8 cellular contexts compared by ENCODE assay signal in the genomic region with DNA sequence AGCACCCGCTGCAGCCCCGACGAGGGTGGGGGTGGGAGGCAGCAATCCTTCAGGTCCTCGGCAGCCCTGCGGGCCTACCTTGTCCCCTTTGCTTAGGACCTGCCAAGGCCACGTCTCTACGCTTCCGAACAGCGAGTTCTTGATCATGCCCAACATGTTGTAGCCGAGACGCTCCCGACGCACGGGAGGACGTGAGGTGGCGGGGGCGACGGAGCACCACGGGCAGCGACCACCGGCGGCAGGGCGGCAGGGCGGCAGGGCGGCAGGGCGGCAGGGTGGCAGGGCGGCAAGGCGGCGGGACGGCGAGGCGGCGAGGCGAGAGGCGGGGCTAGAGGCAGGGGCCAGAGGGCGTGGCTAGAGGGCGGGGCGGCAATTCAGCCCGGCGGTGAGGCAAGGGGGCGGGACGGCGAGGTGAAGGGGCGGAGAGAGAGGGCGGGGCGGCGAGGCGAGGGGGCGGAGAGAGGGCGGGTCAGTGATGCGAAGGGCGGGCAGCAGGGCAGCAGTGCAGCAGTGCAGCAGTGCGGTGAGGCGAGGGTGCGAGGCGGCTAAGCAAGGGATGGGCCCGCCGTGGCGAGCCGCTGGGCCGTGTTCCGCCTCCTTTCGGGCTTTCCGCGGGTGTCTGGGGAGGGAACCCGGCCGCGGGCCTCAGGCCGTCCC. TPM values are rescaled to one million over a fixed set of nuclear protein-coding genes. Genes with fewer than 3 reads are reported as not detected.
DNase-seq lines count a peak whose midpoint lies in the region; ATAC-seq, FAIRE-seq and TF ChIP-seq lines count a peak whose summit lies in the region.

HEBP1 (minus strand) TSS at position 307 of the 657 bp plus-strand sequence; CDS start at position 156, 151 bp downstream.

- H3K27me3 Mint-ChIP-seq in activated T-cell treated with anti-CD3 and anti-CD28 coated beads, Interleukin-2, amount 50 U/mL, for 72 hours (ENCODE audit: low read depth) = peaks cover 9% of the 10 kb centered on the region

- FAIRE-seq in D721Med (lab: Jason Lieb, UNC) = no peak

- TF ChIP-seq CTCF in D721Med (IDR thresholded peaks at IDR 0.05; ENCODE audit: insufficient read depth, missing control alignments) = no peak
- TF ChIP-seq CTCF in Peyer's patch (IDR thresholded peaks at IDR 0.05) = peak in 2 of 6 experiments; percentile 7 to 29

- peak within 1 kb of the TSS; percentile 66 for H3K9ac ChIP-seq in muscle layer of colon (ENCODE audit: low read length)

- H3K4me3 ChIP-seq in Peyer's patch (peak within 1 kb of the TSS; percentile 65 to 93 (median 82)), esophagus (ENCODE audit: low read depth in 1 of 2, low read length in 2 of 2) (peak within 1 kb of the TSS; percentile 79 to 90), muscle layer of colon (ENCODE audit: low read depth in 1 of 2, low read length in 2 of 2) (peak within 1 kb of the TSS; percentile 90)

- 0 to 1% methylated on average over 49 to 69 of the region's 69 CpGs for WGBS in esophagus, 2 donors

- in situ Hi-C loops in KBM-7 (cut with MboI; ENCODE audit: low pct_unique_long_range_greater_than_20kb, low sequenced_read_pairs) = no loop called here

- H3K27me3 ChIP-seq in Peyer's patch = no peaks in the 10 kb centered on the region
- H3K27me3 ChIP-seq in esophagus (ENCODE audit: control insufficient read depth in 1 of 2, insufficient read depth in 2 of 2, low read length in 2 of 2) = no peaks in the 10 kb centered on the region
- H3K27me3 ChIP-seq in muscle layer of colon (ENCODE audit: control insufficient read depth in 1 of 2, insufficient read depth in 2 of 2, low read length in 2 of 2) = no peaks in the 10 kb centered on the region

- H3K36me3 ChIP-seq in Peyer's patch (no peaks in the 10 kb centered on the region), esophagus (ENCODE audit: control insufficient read depth in 2 of 2, insufficient read depth in 2 of 2, low read length in 1 of 2) (no peaks in the 10 kb centered on the region), muscle layer of colon (ENCODE audit: insufficient read depth, low read length) (no peaks in the 10 kb centered on the region)

- H3K4me1 ChIP-seq in Peyer's patch (peaks cover 0 to 27% (median 3%) of the 10 kb centered on the region in 4 donors), esophagus (ENCODE audit: control insufficient read depth in 2 of 2, insufficient read depth in 2 of 2, low read length in 1 of 2) (peaks cover 0 to 8% of the 10 kb centered on the region in 2 donors), muscle layer of colon (ENCODE audit: insufficient read depth, low read length) (peaks cover 23% of the 10 kb centered on the region)

- ATAC-seq in GM21737 (IDR thresholded peaks at IDR 0.05; ENCODE audit: unreplicated experiment) = peak; percentile 87
- ATAC-seq in activated T-cell treated with anti-CD3 and anti-CD28 coated beads, Interleukin-2, amount 50 U/mL, for 72 hours (replicated peaks in 1 of 2) = peak; percentile 89 to 94

- H3K4me1 Mint-ChIP-seq in activated T-cell treated with anti-CD3 and anti-CD28 coated beads, Interleukin-2, amount 50 U/mL, for 72 hours (ENCODE audit: low read depth) = peaks cover 35% of the 10 kb centered on the region

- no peaks in the 10 kb centered on the region for H3K9me3 ChIP-seq in Peyer's patch
- H3K9me3 ChIP-seq in esophagus (ENCODE audit: control insufficient read depth in 2 of 2, insufficient read depth in 1 of 2, low read depth in 1 of 2, low read length in 1 of 2) = no peaks in the 10 kb centered on the region
- no peaks in the 10 kb centered on the region for H3K9me3 ChIP-seq in muscle layer of colon (ENCODE audit: low read length)

- peak within 1 kb of the TSS; percentile 93 to 95 for H3K4me3 Mint-ChIP-seq in activated T-cell treated with anti-CD3 and anti-CD28 coated beads, Interleukin-2, amount 50 U/mL, for 72 hours

- H3K36me3 Mint-ChIP-seq in activated T-cell treated with anti-CD3 and anti-CD28 coated beads, Interleukin-2, amount 50 U/mL, for 72 hours (ENCODE audit: insufficient read depth in 2 of 2) = peaks cover 0 to 2% of the 10 kb centered on the region in 2 donors

- TF ChIP-seq POLR2A in Peyer's patch (IDR thresholded peaks at IDR 0.05) = peak; percentile 57 to 95

- peak within 1 kb of the TSS; percentile 9 for H3K27ac Mint-ChIP-seq in activated T-cell treated with anti-CD3 and anti-CD28 coated beads, Interleukin-2, amount 50 U/mL, for 72 hours

- H3K27ac ChIP-seq in Peyer's patch (peak within 1 kb of the TSS; percentile 87 to 98 (median 93)), esophagus (ENCODE audit: low read depth in 2 of 2, low read length in 1 of 2) (peak within 1 kb of the TSS; percentile 91 to 96), muscle layer of colon (ENCODE audit: low read depth, low read length) (peak within 1 kb of the TSS; percentile 83)

- H3K9me3 Mint-ChIP-seq in activated T-cell treated with anti-CD3 and anti-CD28 coated beads, Interleukin-2, amount 50 U/mL, for 72 hours = no peaks in the 10 kb centered on the region

- DNase-seq in D721Med (ENCODE audit: insufficient read length, low spot score) = peak; percentile 76
- peak; percentile 74 for DNase-seq in KBM-7
- DNase-seq in Peyer's patch = peak; percentile 96 to 99 (median 98)
- DNase-seq in activated T-cell treated with anti-CD3 and anti-CD28 coated beads, Interleukin-2, amount 50 U/mL, for 72 hours = peak; percentile 98 to 99
- peak; percentile 96 to 97 for DNase-seq in stimulated activated CD8-positive, alpha-beta memory T cell treated with anti-CD3 and anti-CD28 coated beads, Interleukin-7, amount 100 ng/mL, for 1 hour (ENCODE audit: low read depth in 2 of 2)

RNA-seq across cellular contexts. Expression of gene HEBP1, which starts in this region (rescaled TPM):
- total RNA-seq in Peyer's patch = 100 to 1,000 TPM in 3 of 4 donors, 10 to 100 TPM in 1; 68.5 to 196 (median 184) TPM
- 10 to 100 TPM; 28.3 to 30.4 TPM for total RNA-seq in activated T-cell treated with anti-CD3 and anti-CD28 coated beads, Interleukin-2, amount 50 U/mL, for 72 hours
- polyA plus RNA-seq in esophagus = 10 to 100 TPM; 28.6 to 39.1 TPM

Comparison
In these comparisons a context has a peak if more than half of its experiments do, and no peak if none do; other contexts are left out.
1. Peak in every context shown above with its lines: DNase-seq, ATAC-seq, H3K4me3 ChIP-seq and H3K27ac ChIP-seq.